21 cellular contexts compared by ENCODE assay signal in the genomic region with DNA sequence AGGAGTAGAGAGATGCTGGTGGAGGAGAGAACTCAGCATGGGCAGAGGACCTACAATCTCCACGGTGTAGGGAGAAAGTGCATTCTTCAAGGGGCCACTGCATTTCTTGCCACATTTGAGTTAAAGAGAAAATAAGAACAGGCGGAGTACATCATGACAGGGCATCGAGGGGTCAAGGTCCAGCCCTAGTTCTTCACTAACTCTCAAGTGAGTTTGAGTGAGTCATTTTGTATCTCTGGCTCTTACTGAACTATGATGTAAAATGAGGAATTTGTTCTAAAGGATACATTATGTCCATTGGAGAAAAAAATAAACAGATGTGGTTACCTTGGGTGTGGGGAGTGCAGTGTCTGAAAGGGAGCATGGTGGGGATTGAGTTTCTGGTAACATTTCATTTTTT.
"Had no signal": no experiment of that assay in that cellular context is flagged by ENCODE, and none has a peak within 500 bp of the region (broad histone marks: within the 10 kb centered on the region; RNA-seq: fewer than 3 reads in every experiment).

No MANE protein-coding gene starts in this region.

- ATAC-seq: activated CD4-positive, CD25-positive, alpha-beta regulatory T cell treated with anti-CD3 and anti-CD28 coated beads, Interleukin-2, amount 50 U/mL, for 24 hours; left lobe of liver had no signal

- H3K4me3 ChIP-seq: ascending aorta, coronary artery, prostate gland, sigmoid colon, SJSA1, stomach, thyroid gland had no signal

- H3K9me3 Mint-ChIP-seq: activated T-cell treated with anti-CD3 and anti-CD28 coated beads, Interleukin-2, amount 50 U/mL, for 24 hours; memory B cell; nephron had no signal

- H3K27me3 ChIP-seq: ascending aorta, sigmoid colon, stomach, thyroid gland had no signal

- H3K4me3 Mint-ChIP-seq: activated naive CD8-positive, alpha-beta T cell; activated T-cell treated with anti-CD3 and anti-CD28 coated beads, Interleukin-2, amount 50 U/mL, for 24 hours; memory B cell; nephron had no signal

- H3K36me3 Mint-ChIP-seq: activated naive CD8-positive, alpha-beta T cell; memory B cell had no signal

- H3K27me3 Mint-ChIP-seq: memory B cell had no signal

- H3K36me3 ChIP-seq: ascending aorta, prostate gland, sigmoid colon, SJSA1, stomach, thyroid gland had no signal

- H3K4me1 ChIP-seq: ascending aorta, prostate gland, SJSA1, stomach, thyroid gland had no signal

- H3K9me3 ChIP-seq: ascending aorta, prostate gland, sigmoid colon, SJSA1, stomach, thyroid gland had no signal

- H3K27ac Mint-ChIP-seq: activated naive CD8-positive, alpha-beta T cell; activated T-cell treated with anti-CD3 and anti-CD28 coated beads, Interleukin-2, amount 50 U/mL, for 24 hours; memory B cell; nephron had no signal

- DNase-seq: activated CD4-positive, alpha-beta T cell treated with anti-CD3 and anti-CD28 coated beads, Interleukin-2, amount 50 U/mL, for 4 hours; activated gamma-delta T cell; activated T-cell treated with anti-CD3 and anti-CD28 coated beads, Interleukin-2, amount 50 U/mL, for 24 hours; effector CD4-positive, alpha-beta T cell; hypothalamus; occipital lobe; sigmoid colon; stimulated activated CD4-positive, alpha-beta T cell treated with anti-CD3 and anti-CD28 coated beads, Interleukin-15, amount 100 ng/mL, for 24 hours; stimulated activated CD4-positive, alpha-beta T cell treated with anti-CD3 and anti-CD28 coated beads, Interleukin-4, amount 100 ng/mL, for 4 hours; stomach; SW 1271; thyroid gland had no signal

- H3K27ac ChIP-seq: ascending aorta, coronary artery, prostate gland, SJSA1, stomach, thyroid gland had no signal

- H3K4me1 Mint-ChIP-seq: memory B cell had no signal
